ENCODE assay signal across 14 cellular contexts in genomic region chr20:57448764-57449354, GRCh38.
"Had no signal": no experiment of that assay in that cellular context is flagged by ENCODE, and none has a peak within 500 bp of the region (broad histone marks: within the 10 kb centered on the region; RNA-seq: fewer than 3 reads in every experiment).

No MANE protein-coding gene starts in this region.

- H3K27ac ChIP-seq: epithelial cell of prostate, lower lobe of right lung, pancreas, tibial artery had no signal

- H3K4me3 ChIP-seq: lower lobe of right lung, pancreas, tibial artery had no signal

- H3K4me1 ChIP-seq: pancreas had no signal

- H3K9me3 ChIP-seq: lower lobe of right lung, pancreas, tibial artery had no signal

- DNase-seq: activated CD4-positive, alpha-beta T cell treated with anti-CD3 and anti-CD28 coated beads for 48 hours; activated CD8-positive, alpha-beta memory T cell treated with anti-CD3 and anti-CD28 coated beads, Interleukin-2, amount 50 U/mL, for 48 hours; activated naive CD4-positive, alpha-beta T cell; activated naive CD8-positive, alpha-beta T cell treated with anti-CD3 and anti-CD28 coated beads, Interleukin-2, amount 50 U/mL, for 24 hours; aorta; dermis blood vessel endothelial cell; effector memory CD8-positive, alpha-beta T cell; left colon; lower lobe of right lung; pancreas; tibial artery had no signal

- H3K36me3 ChIP-seq: lower lobe of right lung, pancreas, tibial artery had no signal

- H3K4me3 Mint-ChIP-seq: activated naive CD8-positive, alpha-beta T cell treated with anti-CD3 and anti-CD28 coated beads, Interleukin-2, amount 50 U/mL, for 24 hours; effector memory CD8-positive, alpha-beta T cell; stimulated activated memory B cell treated with anti-CD40 and anti-IgM and Interleukin-4, amounts not matched to agents 10 μg/mL and 1 μg/mL and 100 μg/mL, for 72 hours; WTC11 had no signal

- H3K9me3 Mint-ChIP-seq: effector memory CD8-positive, alpha-beta T cell; stimulated activated memory B cell treated with anti-CD40 and anti-IgM and Interleukin-4, amounts not matched to agents 10 μg/mL and 1 μg/mL and 100 μg/mL, for 72 hours had no signal

- H3K27ac Mint-ChIP-seq: stimulated activated memory B cell treated with anti-CD40 and anti-IgM and Interleukin-4, amounts not matched to agents 10 μg/mL and 1 μg/mL and 100 μg/mL, for 72 hours; WTC11 had no signal

- H3K27me3 ChIP-seq: pancreas, tibial artery had no signal

- H3K27me3 Mint-ChIP-seq: activated naive CD8-positive, alpha-beta T cell treated with anti-CD3 and anti-CD28 coated beads, Interleukin-2, amount 50 U/mL, for 24 hours; effector memory CD8-positive, alpha-beta T cell; stimulated activated memory B cell treated with anti-CD40 and anti-IgM and Interleukin-4, amounts not matched to agents 10 μg/mL and 1 μg/mL and 100 μg/mL, for 72 hours had no signal

- H3K36me3 Mint-ChIP-seq: stimulated activated memory B cell treated with anti-CD40 and anti-IgM and Interleukin-4, amounts not matched to agents 10 μg/mL and 1 μg/mL and 100 μg/mL, for 72 hours had no signal
